7 cellular contexts compared by ENCODE assay signal in genomic region chr19:658916-659839, GRCh38. TPM values are rescaled to one million over a fixed set of nuclear protein-coding genes. Genes with fewer than 3 reads are reported as not detected.
DNase-seq lines count a peak whose midpoint lies in the region; ATAC-seq, FAIRE-seq and TF ChIP-seq lines count a peak whose summit lies in the region.

No MANE protein-coding gene starts in this region.

- H3K27me3 ChIP-seq in Peyer's patch: no peaks in the 10 kb centered on the region

- H3K9me3 Mint-ChIP-seq in activated naive CD4-positive, alpha-beta T cell treated with anti-CD3 and anti-CD28 coated beads, Interleukin-2, amount 50 U/mL, for 72 hours: no peaks in the 10 kb centered on the region

- TF ChIP-seq CTCF in Peyer's patch (IDR thresholded peaks at IDR 0.05): no peak

- TF ChIP-seq POLR2A in Peyer's patch (IDR thresholded peaks at IDR 0.05): no peak

- DNase-seq in Peyer's patch: peak in 2 of 3 donors; percentile 68 to 82
- DNase-seq in activated naive CD4-positive, alpha-beta T cell treated with anti-CD3 and anti-CD28 coated beads, Interleukin-2, amount 50 U/mL, for 72 hours (ENCODE audit: low spot score in 2 of 2): no peak
- DNase-seq in hepatic stellate cell (ENCODE audit: low spot score): peak; percentile 92
- no peak for DNase-seq in frontal cortex (ENCODE audit: low spot score in 2 of 2)
- DNase-seq in NCI-H345 (lab: John Stamatoyannopoulos, UW): no peak

- no peak for FAIRE-seq in frontal cortex (lab: Jason Lieb, UNC)

- H3K4me3 ChIP-seq in Peyer's patch: peak overlapping the region in 3 of 4 donors; percentile 23 to 100 (median 96)

- no peaks in the 10 kb centered on the region for H3K9me3 ChIP-seq in Peyer's patch

- H3K36me3 ChIP-seq in Peyer's patch: peaks cover 0 to 11% (median 0%) of the 10 kb centered on the region in 3 donors

- H3K27ac ChIP-seq in Peyer's patch (peak overlapping the region; percentile 94 to 99 (median 98)), temporal lobe (ENCODE audit: low read depth, low read length) (peak overlapping the region; percentile 17)

- peaks cover 18 to 30% of the 10 kb centered on the region in 2 donors for H3K36me3 Mint-ChIP-seq in activated naive CD4-positive, alpha-beta T cell treated with anti-CD3 and anti-CD28 coated beads, Interleukin-2, amount 50 U/mL, for 72 hours

- peak overlapping the region; percentile 98 for H3K27ac Mint-ChIP-seq in activated naive CD4-positive, alpha-beta T cell treated with anti-CD3 and anti-CD28 coated beads, Interleukin-2, amount 50 U/mL, for 72 hours

- no peak for ATAC-seq in activated naive CD4-positive, alpha-beta T cell treated with anti-CD3 and anti-CD28 coated beads, Interleukin-2, amount 50 U/mL, for 72 hours
- no peak for ATAC-seq in GM19035 (IDR thresholded peaks at IDR 0.05; ENCODE audit: unreplicated experiment)

- H3K4me1 ChIP-seq in Peyer's patch: peaks cover 4 to 60% (median 42%) of the 10 kb centered on the region in 4 donors

RNA-seq across cellular contexts. Expression of gene RNF126, which starts 3.8 kb away (rescaled TPM):
- total RNA-seq in Peyer's patch (100 to 1,000 TPM in 3 of 4 donors, 10 to 100 TPM in 1; 83.3 to 119 (median 115) TPM), temporal lobe (11.8 TPM), frontal cortex (17.5 TPM)
- total RNA-seq in activated naive CD4-positive, alpha-beta T cell treated with anti-CD3 and anti-CD28 coated beads, Interleukin-2, amount 50 U/mL, for 72 hours: 10 to 100 TPM; 69.6 to 98.7 TPM

RNA-seq across cellular contexts. Expression of gene FSTL3, which starts 17.0 kb away (rescaled TPM):
- total RNA-seq in Peyer's patch (10 to 100 TPM; 13.8 to 94.9 (median 34.9) TPM), temporal lobe (4.9 TPM), frontal cortex (2.0 TPM)
- 10 to 100 TPM in 1 of 2 donors, 1 to 10 TPM in 1; 4.1 to 10.1 TPM for total RNA-seq in activated naive CD4-positive, alpha-beta T cell treated with anti-CD3 and anti-CD28 coated beads, Interleukin-2, amount 50 U/mL, for 72 hours

RNA-seq across cellular contexts. Expression of gene FGF22, which starts 19.5 kb away (rescaled TPM):
- total RNA-seq in Peyer's patch (not detected), temporal lobe (0.25 TPM), frontal cortex (under 0.01 TPM)
- not detected for total RNA-seq in activated naive CD4-positive, alpha-beta T cell treated with anti-CD3 and anti-CD28 coated beads, Interleukin-2, amount 50 U/mL, for 72 hours

RNA-seq across cellular contexts. Expression of gene POLRMT, which starts 25.8 kb away (rescaled TPM):
- total RNA-seq in Peyer's patch: 100 to 1,000 TPM in 1 of 4 donors, 10 to 100 TPM in 3; 33.8 to 119 (median 70.5) TPM
- total RNA-seq in activated naive CD4-positive, alpha-beta T cell treated with anti-CD3 and anti-CD28 coated beads, Interleukin-2, amount 50 U/mL, for 72 hours: 10 to 100 TPM; 47.0 to 57.7 TPM
- 11.3 TPM for total RNA-seq in temporal lobe
- 15.9 TPM for total RNA-seq in frontal cortex

RNA-seq across cellular contexts. Expression of gene PRSS57, which starts 36.1 kb away (rescaled TPM):
- not detected for total RNA-seq in Peyer's patch
- total RNA-seq in activated naive CD4-positive, alpha-beta T cell treated with anti-CD3 and anti-CD28 coated beads, Interleukin-2, amount 50 U/mL, for 72 hours: not detected
- total RNA-seq in temporal lobe: not detected
- total RNA-seq in frontal cortex: not detected

Comparison
In these comparisons a context has a peak if more than half of its experiments do, and no peak if none do; other contexts are left out.
1. DNase-seq: peak in Peyer's patch (2 of 3) and hepatic stellate cell (single experiment); none in activated naive CD4-positive, alpha-beta T cell treated with anti-CD3 and anti-CD28 coated beads, Interleukin-2, amount 50 U/mL, for 72 hours (0 of 2), frontal cortex (0 of 2) and NCI-H345 (single experiment).